In genomic region chr14:74913986-74914573, GRCh38 we compare ENCODE assay signal across 8 cellular contexts. TPM values are rescaled to one million over a fixed set of nuclear protein-coding genes. Genes with fewer than 3 reads are reported as not detected.
DNase-seq lines count a peak whose midpoint lies in the region; ATAC-seq and TF ChIP-seq lines count a peak whose summit lies in the region.

No MANE protein-coding gene starts in this region.

- H2AFZ ChIP-seq in PC-3 (ENCODE audit: low read length) = no peak overlapping the region

- POLR2A ChIA-PET in AG04449 (lab: Yijun Ruan, JAX) (no interaction called here), PC-3 (lab: Charles Lee; ENCODE audit: unreplicated experiment) (no interaction called here)

- no peak overlapping the region for H3K4me2 ChIP-seq in PC-3 (ENCODE audit: low read length)

- H3K27ac ChIP-seq in PC-3 (ENCODE audit: low read length) (no peak overlapping the region), dorsolateral prefrontal cortex (peak overlapping the region in 50 of 59 donors; percentile 0 to 84 (median 52))

- H4K20me1 ChIP-seq in PC-3 (ENCODE audit: low read length) = no peaks in the 10 kb centered on the region

- H3K4me1 ChIP-seq in PC-3 (ENCODE audit: insufficient read depth, low read length) = no peaks in the 10 kb centered on the region

- peak; percentile 95 for TF ChIP-seq CTCF in AG04449 (IDR thresholded peaks at IDR 0.05; ENCODE audit: insufficient read depth, low read length, missing control alignments)
- peak; percentile 63 for TF ChIP-seq CTCF in GM12865 (IDR thresholded peaks at IDR 0.05; ENCODE audit: insufficient read depth, low read depth, low read length, missing control alignments)
- peak; percentile 91 for TF ChIP-seq CTCF in PC-3 (conservative IDR thresholded peaks at IDR 0.05; ENCODE audit: low read depth, low read length)
- TF ChIP-seq CTCF in dorsolateral prefrontal cortex (IDR thresholded peaks at IDR 0.05 in 54 of 56, conservative IDR thresholded peaks at IDR 0.05 in 2 of 56; ENCODE audit: low read depth in 1 of 56, partially characterized antibody in 56 of 56) = peak; percentile 20 to 85 (median 70)
- peak in 1 of 3 donors; percentile 38 for TF ChIP-seq CTCF in lower leg skin (IDR thresholded peaks at IDR 0.05)

- no peak overlapping the region for H3K9ac ChIP-seq in PC-3 (ENCODE audit: low read length)

- H3K9me2 ChIP-seq in PC-3 (replicated peaks; ENCODE audit: low read length) = no peaks in the 10 kb centered on the region

- H3K36me3 ChIP-seq in PC-3 (ENCODE audit: low read depth, low read length) = no peaks in the 10 kb centered on the region

- 28 to 37% methylated on average over 6 of the region's 6 CpGs for WGBS in lower leg skin, 2 donors

- ATAC-seq in PC-3 = peak; percentile 97
- no peak for ATAC-seq in GM18520 (IDR thresholded peaks at IDR 0.05; ENCODE audit: unreplicated experiment)

- H3K27me3 ChIP-seq in PC-3 (ENCODE audit: low read length) (no peaks in the 10 kb centered on the region), dorsolateral prefrontal cortex (no peaks in the 10 kb centered on the region)

- no peaks in the 10 kb centered on the region for H3K79me2 ChIP-seq in PC-3 (ENCODE audit: low read length)

- H3K4me3 ChIP-seq in AG04449 (ENCODE audit: low read depth, low read length) = no peak overlapping the region
- H3K4me3 ChIP-seq in GM12865 (ENCODE audit: low read depth, low read length) = no peak overlapping the region
- no peak overlapping the region for H3K4me3 ChIP-seq in PC-3 (ENCODE audit: low read length)
- H3K4me3 ChIP-seq in dorsolateral prefrontal cortex = no peak overlapping the region
- no peak overlapping the region for H3K4me3 ChIP-seq in lower leg skin (ENCODE audit: low read depth, poor library complexity, severe bottlenecking)

- no peaks in the 10 kb centered on the region for H3K9me3 ChIP-seq in PC-3 (ENCODE audit: low read length)

- DNase-seq in AG04449 (ENCODE audit: low read depth, low spot score) (no peak), GM12865 (ENCODE audit: low read depth) (peak; percentile 46), PC-3 (peak; percentile 74), dorsolateral prefrontal cortex (peak in 6 of 10 donors; percentile 58 to 72 (median 67)), lower leg skin (ENCODE audit: low spot score in 2 of 2) (peak; percentile 79 to 93), T-helper 2 cell (no peak), GM19238 (ENCODE audit: insufficient read length, low spot score) (no peak)

- intact Hi-C loops in PC-3 (cut with micrococcal nuclease) (loop anchor here (1.0 kb wide), 3 partner anchors 170 to 389 kb away; no protein-coding TSS in a partner anchor), dorsolateral prefrontal cortex (cut with DNase I) (loop anchor here in 1 of 2 donors (2.0 to 10.0 kb wide), 2 partner anchors 175 to 391 kb away; no protein-coding TSS in a partner anchor), lower leg skin (cut with DNase I; ENCODE audit: low total_unique reads) (loop anchor here (10.0 kb wide), 1 partner anchor 171 kb away; no protein-coding TSS in a partner anchor)

- BruUV-seq in PC-3 (replicated peaks; lab: Mats Ljungman, UMichigan) = no TSS peak

- CTCF ChIA-PET in AG04449 (lab: Yijun Ruan, JAX) (interaction anchor here (5.0 kb wide), 1 partner anchor 174 kb away, joined by 79 read pairs; no protein-coding TSS in a partner anchor), PC-3 (lab: Charles Lee) (no interaction called here)

- no peak for TF ChIP-seq POLR2A in lower leg skin (IDR thresholded peaks at IDR 0.05)

- H3F3A ChIP-seq in PC-3 (ENCODE audit: low read length, unreplicated experiment) = no peaks in the 10 kb centered on the region

RNA-seq across cellular contexts. Expression of gene RPS6KL1, which starts 9.0 kb away (rescaled TPM):
- total RNA-seq in PC-3 (2014; rRNA removed) = 16.0 and 17.9 TPM in 2 replicates
- total RNA-seq in dorsolateral prefrontal cortex = 10 to 100 TPM; 35.6 to 99.8 (median 63.6) TPM
- 1 to 10 TPM in 2 of 4 donors, under 1 TPM in 2; 0.38 to 3.7 (median 2.1) TPM for total RNA-seq in lower leg skin

RNA-seq across cellular contexts. Expression of gene DLST, which starts 32.4 kb away (rescaled TPM):
- total RNA-seq in PC-3 (2014; rRNA removed) = 56.9 and 61.1 TPM in 2 replicates
- total RNA-seq in dorsolateral prefrontal cortex = 10 to 100 TPM; 54.1 to 89.6 (median 72.8) TPM
- total RNA-seq in lower leg skin = 100 to 1,000 TPM in 1 of 4 donors, 10 to 100 TPM in 3; 65.0 to 126 (median 73.8) TPM

RNA-seq across cellular contexts. Expression of gene PROX2, which starts 38.1 kb away (rescaled TPM):
- total RNA-seq in PC-3 (2014; rRNA removed) = not detected in 2 replicates
- under 1 TPM in 43 of 120 experiments, not detected in 77; 0.10 to 0.91 (median 0.18) TPM for total RNA-seq in dorsolateral prefrontal cortex
- under 1 TPM in 2 of 4 donors, not detected in 2; 0.10 to 0.42 TPM for total RNA-seq in lower leg skin

RNA-seq across cellular contexts. Expression of gene PGF, which starts 41.3 kb away (rescaled TPM):
- total RNA-seq in PC-3 (2014; rRNA removed) (0.26 and 1.5 TPM in 2 replicates), dorsolateral prefrontal cortex (10 to 100 TPM in 1 of 120 experiments, 1 to 10 TPM in 119; 1.3 to 14.5 (median 3.0) TPM), lower leg skin (10 to 100 TPM in 3 of 4 donors, 1 to 10 TPM in 1; 9.8 to 22.3 (median 14.0) TPM)

Comparison
In these comparisons a context has a peak if more than half of its experiments do, and no peak if none do; other contexts are left out.
1. DNase-seq: peak in GM12865 (single experiment), PC-3 (single experiment), dorsolateral prefrontal cortex (6 of 10) and lower leg skin (2 of 2); none in AG04449 (single experiment), T-helper 2 cell (0 of 5) and GM19238 (single experiment).